Comparison of ENCODE assay signal across 21 cellular contexts in genomic region chr16:35296962-35297653, GRCh38.
A peak's percentile ranks its signal among the peaks of the same experiment; 100 is the strongest.
DNase-seq lines count a peak whose midpoint lies in the region; ATAC-seq and TF ChIP-seq lines count a peak whose summit lies in the region.
"Had no signal": no experiment of that assay in that cellular context is flagged by ENCODE, and none has a peak within 500 bp of the region (broad histone marks: within the 10 kb centered on the region; RNA-seq: fewer than 3 reads in every experiment).

No MANE protein-coding gene starts in this region.

- H3K4me1 Mint-ChIP-seq in activated CD8-positive, alpha-beta T cell treated with anti-CD3 and anti-CD28 coated beads for 36 hours (ENCODE audit: low read depth): no peaks in the 10 kb centered on the region
- H3K4me1 Mint-ChIP-seq: CD4-positive, CD25-positive, alpha-beta regulatory T cell had no signal

- H3K36me3 ChIP-seq in BE2C: no peaks in the 10 kb centered on the region
- H3K36me3 ChIP-seq: BLaER1 treated with 17β-estradiol and CSF1 and Interleukin-3, amounts not matched to agents 10 nM and 100 nM; HAP-1 had no signal

- no peaks in the 10 kb centered on the region for H3K27me3 Mint-ChIP-seq in activated CD8-positive, alpha-beta T cell treated with anti-CD3 and anti-CD28 coated beads for 36 hours
- H3K27me3 Mint-ChIP-seq: CD4-positive, CD25-positive, alpha-beta regulatory T cell; CD8-positive, alpha-beta memory T cell had no signal

- H3K9me3 ChIP-seq in BE2C: peaks cover 10% of the 10 kb centered on the region
- H3K9me3 ChIP-seq: HAP-1 had no signal

- H3K4me3 Mint-ChIP-seq in activated CD8-positive, alpha-beta T cell treated with anti-CD3 and anti-CD28 coated beads for 36 hours: no peak overlapping the region
- H3K4me3 Mint-ChIP-seq: CD4-positive, CD25-positive, alpha-beta regulatory T cell; CD8-positive, alpha-beta memory T cell had no signal

- H3K27me3 ChIP-seq in BE2C: no peaks in the 10 kb centered on the region
- H3K27me3 ChIP-seq: BLaER1 treated with 17β-estradiol and CSF1 and Interleukin-3, amounts not matched to agents 10 nM and 100 nM had no signal

- DNase-seq in NCI-H2029 treated with DMSO at 0.1 percent for 48 hours (lab: John Stamatoyannopoulos, UW): peak; percentile 35
- DNase-seq in epithelial cell of esophagus (ENCODE audit: low read depth): peak; percentile 50
- no peak for DNase-seq in left lobe of liver (ENCODE audit: low spot score)
- no peak for DNase-seq in BE2C
- DNase-seq in activated CD8-positive, alpha-beta T cell treated with anti-CD3 and anti-CD28 coated beads for 36 hours: no peak
- DNase-seq in foreskin melanocyte: no peak
- DNase-seq: 8988T; CD4-positive, CD25-positive, alpha-beta regulatory T cell; CD8-positive, alpha-beta memory T cell; COR-L47; DMS 273 treated with DMSO at 0.1 percent for 48 hours; DMS53; DND-41; EL; IMR-90 had no signal

- POLR2A ChIA-PET in activated CD8-positive, alpha-beta T cell treated with anti-CD3 and anti-CD28 coated beads for 36 hours (lab: Charles Lee): no interaction called here

- no peaks in the 10 kb centered on the region for H3K4me1 ChIP-seq in BE2C
- H3K4me1 ChIP-seq: BLaER1 treated with 17β-estradiol and CSF1 and Interleukin-3, amounts not matched to agents 10 nM and 100 nM; HAP-1 had no signal

- H3K36me3 Mint-ChIP-seq in activated CD8-positive, alpha-beta T cell treated with anti-CD3 and anti-CD28 coated beads for 36 hours (ENCODE audit: low read depth): no peaks in the 10 kb centered on the region
- H3K36me3 Mint-ChIP-seq: CD4-positive, CD25-positive, alpha-beta regulatory T cell; CD8-positive, alpha-beta memory T cell had no signal

- H3K27ac Mint-ChIP-seq in activated CD8-positive, alpha-beta T cell treated with anti-CD3 and anti-CD28 coated beads for 36 hours: no peak overlapping the region
- H3K27ac Mint-ChIP-seq: CD4-positive, CD25-positive, alpha-beta regulatory T cell; CD8-positive, alpha-beta memory T cell had no signal

- H3K27ac ChIP-seq in C4-2B: peak overlapping the region; percentile 17; the same call in 1 of the 2 replicates
- H3K27ac ChIP-seq: BLaER1 treated with 17β-estradiol and CSF1 and Interleukin-3, amounts not matched to agents 10 nM and 100 nM; HL-60 had no signal

- intact Hi-C loops in activated CD8-positive, alpha-beta T cell treated with anti-CD3 and anti-CD28 coated beads for 36 hours (cut with micrococcal nuclease): no loop called here

- ATAC-seq in left lobe of liver (peak; percentile 72), HG03108 (IDR thresholded peaks at IDR 0.05; ENCODE audit: unreplicated experiment) (no peak)
- no peak for ATAC-seq in activated CD8-positive, alpha-beta T cell treated with anti-CD3 and anti-CD28 coated beads for 36 hours
- ATAC-seq: GM12878 had no signal

- peaks cover 12% of the 10 kb centered on the region for H3K9me3 Mint-ChIP-seq in activated CD8-positive, alpha-beta T cell treated with anti-CD3 and anti-CD28 coated beads for 36 hours

- CTCF ChIA-PET in activated CD8-positive, alpha-beta T cell treated with anti-CD3 and anti-CD28 coated beads for 36 hours (lab: Charles Lee): no interaction called here

- no peak overlapping the region for H3K4me3 ChIP-seq in epithelial cell of esophagus (ENCODE audit: low read length)
- H3K4me3 ChIP-seq in BE2C (ENCODE audit: low read depth, low read length): no peak overlapping the region
- H3K4me3 ChIP-seq: BLaER1 treated with 17β-estradiol and CSF1 and Interleukin-3, amounts not matched to agents 10 nM and 100 nM; GM12878; HAP-1 had no signal

- TF ChIP-seq CTCF in C4-2B (conservative IDR thresholded peaks at IDR 0.05): no peak
- no peak for TF ChIP-seq CTCF in epithelial cell of esophagus (IDR thresholded peaks at IDR 0.05; ENCODE audit: insufficient read depth, low read depth, low read length, missing control alignments)
- TF ChIP-seq CTCF in BE2C (IDR thresholded peaks at IDR 0.05; ENCODE audit: low read depth, low read length): no peak
- TF ChIP-seq CTCF in activated CD8-positive, alpha-beta T cell treated with anti-CD3 and anti-CD28 coated beads for 36 hours (IDR thresholded peaks at IDR 0.05): no peak

Comparison
In these comparisons a context has a peak if more than half of its experiments do, and no peak if none do; other contexts are left out.
1. DNase-seq: peak in NCI-H2029 treated with DMSO at 0.1 percent for 48 hours (single experiment) and epithelial cell of esophagus (single experiment); none in left lobe of liver (single experiment), BE2C (single experiment), activated CD8-positive, alpha-beta T cell treated with anti-CD3 and anti-CD28 coated beads for 36 hours (single experiment) and foreskin melanocyte (single experiment).